1 cellular context compared by ENCODE assay signal in the genomic region with DNA sequence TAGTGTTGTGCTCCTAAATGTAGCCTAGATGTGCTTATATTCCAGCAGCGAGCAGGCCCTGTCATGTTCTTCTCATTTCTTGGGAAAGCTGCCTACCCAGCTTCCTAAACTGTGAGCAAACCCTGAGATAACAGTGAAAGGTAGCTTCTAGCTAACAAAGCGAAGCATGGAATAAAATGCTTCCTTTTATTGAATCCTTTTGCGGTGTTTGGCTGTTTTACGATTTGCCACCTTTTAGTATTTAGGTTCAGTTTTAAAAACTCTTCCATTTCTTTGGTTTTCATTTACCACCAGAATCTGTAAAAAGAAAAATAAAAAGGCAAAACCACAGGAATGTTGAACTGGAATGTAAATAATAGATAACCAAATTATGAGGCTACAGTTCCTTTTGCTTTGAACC.
A peak's percentile ranks its signal among the peaks of the same experiment; 100 is the strongest.
TF ChIP-seq lines count a peak whose summit lies in the region.

No MANE protein-coding gene starts in this region.

TF ChIP-seq in K562, 482 proteins besides CTCF, POLR2A, EP300 and RAD21:
- TF ChIP-seq POLR2H (tag; IDR thresholded peaks at IDR 0.05; ENCODE audit: low read depth) = no peak
- TF ChIP-seq TEAD1 (CRISPR knock-in tag; IDR thresholded peaks at IDR 0.05) = 0 out of 4 replicates have a peak, but pooled peaks of 1 of the 2 experiments have one; percentile 16
